Comparison of ENCODE assay signal across 10 cellular contexts in genomic region chr5:33933723-33934544, GRCh38. TPM values are rescaled to one million over a fixed set of nuclear protein-coding genes. Genes with fewer than 3 reads are reported as not detected.
A peak's percentile ranks its signal among the peaks of the same experiment; 100 is the strongest.
DNase-seq lines count a peak whose midpoint lies in the region; ATAC-seq and TF ChIP-seq lines count a peak whose summit lies in the region.
"Had no signal": no experiment of that assay in that cellular context is flagged by ENCODE, and none has a peak within 500 bp of the region (broad histone marks: within the 10 kb centered on the region; RNA-seq: fewer than 3 reads in every experiment).

No MANE protein-coding gene starts in this region.

- H3K9ac ChIP-seq in colonic mucosa (ENCODE audit: low read depth in 2 of 2, low read length in 2 of 2) = no peak overlapping the region

- no peak for TF ChIP-seq CTCF in osteoblast (IDR thresholded peaks at IDR 0.05; ENCODE audit: extremely low read depth, low read depth, low read length)
- no peak for TF ChIP-seq CTCF in colonic mucosa (IDR thresholded peaks at IDR 0.05)

- H3K9me3 ChIP-seq in osteoblast (ENCODE audit: low read depth, low read length) = no peaks in the 10 kb centered on the region
- H3K9me3 ChIP-seq in colonic mucosa = no peaks in the 10 kb centered on the region

- no peak overlapping the region for H2AFZ ChIP-seq in osteoblast (ENCODE audit: low read length)

- H3K4me3 ChIP-seq in osteoblast (ENCODE audit: insufficient read depth, low read length) = no peak overlapping the region
- H3K4me3 ChIP-seq in colonic mucosa = no peak overlapping the region

- H3K27ac ChIP-seq in osteoblast (ENCODE audit: low read depth, low read length) (no peak overlapping the region), colonic mucosa (no peak overlapping the region)

- H3K27me3 ChIP-seq in osteoblast (ENCODE audit: insufficient read depth, low read length) (peaks cover 29% of the 10 kb centered on the region), colonic mucosa (peaks cover 23% of the 10 kb centered on the region)

- no peak overlapping the region for H3K4me2 ChIP-seq in osteoblast (ENCODE audit: insufficient read depth, low read length)

- H3K4me1 ChIP-seq in osteoblast (ENCODE audit: insufficient read depth, low read length) (peaks cover 19% of the 10 kb centered on the region), colonic mucosa (no peaks in the 10 kb centered on the region)

- H3K36me3 ChIP-seq in osteoblast (ENCODE audit: insufficient read depth, low read length) (no peaks in the 10 kb centered on the region), colonic mucosa (no peaks in the 10 kb centered on the region)

- no peaks in the 10 kb centered on the region for H4K20me1 ChIP-seq in osteoblast (ENCODE audit: insufficient read depth, low read length)

- ATAC-seq in GM19043 (IDR thresholded peaks at IDR 0.05; ENCODE audit: low read depth, unreplicated experiment) (peak; percentile 84), HG02678 (IDR thresholded peaks at IDR 0.05; ENCODE audit: unreplicated experiment) (peak; percentile 86)

- DNase-seq in HS-27A (ENCODE audit: low read depth) (peak; percentile 85), osteoblast (ENCODE audit: insufficient read length, low spot score, missing footprints) (peak; percentile 83), colonic mucosa (no peak), SW480 (ENCODE audit: low spot score) (no peak), NCI-H128 (lab: John Stamatoyannopoulos, UW; ENCODE audit: unreplicated experiment) (no peak)
- no peak for DNase-seq in stimulated activated CD8-positive, alpha-beta memory T cell treated with anti-CD3 and anti-CD28 coated beads, Interleukin-4, amount 100 ng/mL, for 48 hours
- DNase-seq: NCI-H1436 treated with DMSO at 0.1 percent for 48 hours had no signal

- H3K79me2 ChIP-seq in osteoblast (ENCODE audit: insufficient read depth, low read length) = no peaks in the 10 kb centered on the region

- intact Hi-C loops in colonic mucosa (cut with DNase I) = loop anchor here (5.0 kb wide), 1 partner anchor 497 kb away; no protein-coding TSS in a partner anchor

RNA-seq across cellular contexts. Expression of gene RXFP3, which starts 2.3 kb away (rescaled TPM):
- not detected in 2 replicates for total RNA-seq in osteoblast
- not detected for total RNA-seq in colonic mucosa
- total RNA-seq: esophagus mucosa had no signal

RNA-seq across cellular contexts. Expression of gene ADAMTS12, which starts 42.1 kb away (rescaled TPM):
- 6.9 and 8.3 TPM in 2 replicates for total RNA-seq in osteoblast
- total RNA-seq in colonic mucosa = 1 to 10 TPM in 1 of 2 donors, under 1 TPM in 1; 0.42 to 1.1 TPM

RNA-seq across cellular contexts. Expression of gene SLC45A2, which starts 50.6 kb away (rescaled TPM):
- total RNA-seq in osteoblast (0.36 and 0.59 TPM in 2 replicates), colonic mucosa (under 1 TPM in 1 of 2 donors, not detected in 1; 0.32 TPM)
- total RNA-seq: esophagus mucosa had no signal

Comparison
In these comparisons a context has a peak if more than half of its experiments do, and no peak if none do; other contexts are left out.
1. DNase-seq: peak in HS-27A (single experiment) and osteoblast (single experiment); none in stimulated activated CD8-positive, alpha-beta memory T cell treated with anti-CD3 and anti-CD28 coated beads, Interleukin-4, amount 100 ng/mL, for 48 hours (single experiment), colonic mucosa (single experiment), SW480 (single experiment) and NCI-H128 (single experiment).